Comparison of ENCODE assay signal across 14 cellular contexts in the genomic region with DNA sequence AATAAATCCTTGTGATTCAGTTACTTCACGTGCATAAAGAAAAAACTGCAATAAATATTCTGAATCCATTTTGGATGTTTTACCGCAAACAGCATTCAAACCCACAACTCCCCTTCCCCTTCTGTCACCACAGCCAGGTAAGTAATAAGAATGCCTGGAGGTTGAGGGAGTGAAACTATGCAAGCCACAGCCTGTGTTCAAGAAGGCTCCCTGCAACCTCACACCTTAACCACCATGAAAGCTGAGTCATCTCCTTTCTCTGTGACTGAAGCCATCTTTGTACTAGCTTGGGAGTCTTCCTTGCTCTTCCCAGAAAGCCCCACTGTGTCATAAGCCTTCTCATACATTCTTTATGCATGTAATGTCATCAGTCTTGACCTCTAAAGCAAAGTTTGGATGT.
DNase-seq lines count a peak whose midpoint lies in the region; ATAC-seq and TF ChIP-seq lines count a peak whose summit lies in the region.
"Had no signal": no experiment of that assay in that cellular context is flagged by ENCODE, and none has a peak within 500 bp of the region (broad histone marks: within the 10 kb centered on the region; RNA-seq: fewer than 3 reads in every experiment).

No MANE protein-coding gene starts in this region.

- H3K4me2 ChIP-seq in MM.1S (ENCODE audit: low read depth, low read length) = no peak overlapping the region

- TF ChIP-seq CTCF in MM.1S (IDR thresholded peaks at IDR 0.05; ENCODE audit: low read length) (no peak), coronary artery (IDR thresholded peaks at IDR 0.05) (no peak), vagina (IDR thresholded peaks at IDR 0.05) (no peak), nephron progenitor cell (IDR thresholded peaks at IDR 0.05) (no peak)

- H3K9me3 Mint-ChIP-seq in nephron progenitor cell = peaks cover 8% of the 10 kb centered on the region

- H3K4me3 ChIP-seq in MM.1S (ENCODE audit: low read length) (no peak overlapping the region), coronary artery (no peak overlapping the region), vagina (no peak overlapping the region)

- no peaks in the 10 kb centered on the region for H3K4me1 Mint-ChIP-seq in nephron progenitor cell

- no peak overlapping the region for H2AFZ ChIP-seq in MM.1S (ENCODE audit: low read length)

- no peak overlapping the region for H3K27ac Mint-ChIP-seq in nephron progenitor cell

- H3K27me3 ChIP-seq in MM.1S (replicated peaks; ENCODE audit: insufficient read depth, low read length) = no peaks in the 10 kb centered on the region
- H3K27me3 ChIP-seq in vagina = no peaks in the 10 kb centered on the region

- ATAC-seq in GM18498 (IDR thresholded peaks at IDR 0.05; ENCODE audit: unreplicated experiment) (peak; percentile 99), GM19397 (IDR thresholded peaks at IDR 0.05; ENCODE audit: unreplicated experiment) (peak; percentile 80), HG02943 (IDR thresholded peaks at IDR 0.05; ENCODE audit: low read depth, unreplicated experiment) (peak; percentile 64)

- intact Hi-C loops in vagina (cut with DNase I) = no loop called here

- H3K4me3 Mint-ChIP-seq in nephron progenitor cell = no peak overlapping the region

- no peaks in the 10 kb centered on the region for H3K79me2 ChIP-seq in MM.1S (ENCODE audit: low read length)

- H3K36me3 ChIP-seq in MM.1S (replicated peaks; ENCODE audit: insufficient read depth, low read length) (no peaks in the 10 kb centered on the region), vagina (no peaks in the 10 kb centered on the region)

- H3F3A ChIP-seq in MM.1S (ENCODE audit: insufficient read depth, low read length) = no peaks in the 10 kb centered on the region

- no peaks in the 10 kb centered on the region for H4K20me1 ChIP-seq in MM.1S (ENCODE audit: insufficient read depth, low read length)

- H3K9me2 ChIP-seq in MM.1S (replicated peaks; ENCODE audit: insufficient read depth, low read length) = no peaks in the 10 kb centered on the region

- H3K9ac ChIP-seq in MM.1S (ENCODE audit: low read length) = no peak overlapping the region

- DNase-seq in MM.1S = peak; percentile 76
- DNase-seq in coronary artery (ENCODE audit: low spot score) = no peak
- DNase-seq in vagina (ENCODE audit: extremely low spot score in 2 of 2) = no peak
- no peak for DNase-seq in glomerular visceral epithelial cell (ENCODE audit: extremely low spot score)
- DNase-seq in nephron progenitor cell = no peak
- DNase-seq: activated naive CD4-positive, alpha-beta T cell treated with Interleukin-2 at 50 U/mL for 16 hours; C1 segment of cervical spinal cord; NCI-H187; RPMI8226 had no signal

- no peak for TF ChIP-seq POLR2A in vagina (IDR thresholded peaks at IDR 0.05)

- peaks cover 8% of the 10 kb centered on the region for H3K27me3 Mint-ChIP-seq in nephron progenitor cell (ENCODE audit: low read depth, poor library complexity)

- H3K4me1 ChIP-seq in MM.1S (ENCODE audit: low read length) = peaks cover 7% of the 10 kb centered on the region; the same call in 1 of the 2 replicates
- H3K4me1 ChIP-seq in vagina = no peaks in the 10 kb centered on the region

- H3K9me3 ChIP-seq in MM.1S (replicated peaks; ENCODE audit: insufficient read depth, low read length) (no peaks in the 10 kb centered on the region), vagina (no peaks in the 10 kb centered on the region)

- no peaks in the 10 kb centered on the region for H3K36me3 Mint-ChIP-seq in nephron progenitor cell (ENCODE audit: low read depth)

- H3K27ac ChIP-seq in MM.1S (ENCODE audit: low read length) (peak overlapping the region; percentile 11; the same call in 1 of the 2 replicates), coronary artery (no peak overlapping the region), vagina (no peak overlapping the region)
- H3K27ac ChIP-seq: HL-60, VCaP had no signal
